Comparison of ENCODE assay signal across 22 cellular contexts in the genomic region with DNA sequence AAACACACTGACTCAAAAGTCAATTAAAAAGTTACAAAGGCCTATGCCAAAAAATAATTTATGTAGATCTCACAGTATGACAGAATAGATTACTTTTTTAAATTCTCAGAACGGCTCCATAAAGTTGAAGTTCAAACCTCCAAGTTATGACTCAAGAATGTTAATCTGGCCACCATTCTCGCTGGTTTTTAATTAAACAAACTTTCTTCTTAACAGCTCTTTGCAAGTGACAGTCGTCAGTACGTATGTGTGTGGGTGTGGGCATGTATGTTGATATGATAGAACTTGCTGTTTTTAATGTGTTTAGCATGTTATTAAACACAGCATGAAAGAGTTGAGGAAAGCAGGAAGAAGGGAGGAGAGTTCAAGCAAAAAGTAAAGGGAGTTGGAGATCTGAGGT. TPM values are rescaled to one million over a fixed set of nuclear protein-coding genes. Genes with fewer than 3 reads are reported as not detected.
DNase-seq lines count a peak whose midpoint lies in the region; ATAC-seq, FAIRE-seq and TF ChIP-seq lines count a peak whose summit lies in the region.
"Had no signal": no experiment of that assay in that cellular context is flagged by ENCODE, and none has a peak within 500 bp of the region (broad histone marks: within the 10 kb centered on the region; RNA-seq: fewer than 3 reads in every experiment).

No MANE protein-coding gene starts in this region.

- H4K5ac ChIP-seq in H1 (ENCODE audit: insufficient read length, low read depth, low read length) = no peak overlapping the region

- no peak for TF ChIP-seq EP300 in H1 (IDR thresholded peaks at IDR 0.05; ENCODE audit: borderline replicate concordance in 1 of 2, low read depth in 2 of 2, low read length in 2 of 2)

- H3K9ac ChIP-seq in H1 (replicated peaks in 1 of 4; ENCODE audit: extremely low read depth in 1 of 4, low read depth in 3 of 4, low read length in 3 of 4) = no peak overlapping the region

- H3K27me3 Mint-ChIP-seq in activated naive CD4-positive, alpha-beta T cell treated with anti-CD3 and anti-CD28 coated beads, Interleukin-2, amount 50 U/mL, for 24 hours = no peaks in the 10 kb centered on the region
- H3K27me3 Mint-ChIP-seq in activated CD8-positive, alpha-beta T cell treated with anti-CD3 and anti-CD28 coated beads, Interleukin-2, amount 10 ng/mL, durations not matched to agents 7 days and 5 days (ENCODE audit: low read depth) = no peaks in the 10 kb centered on the region

- H3K79me2 ChIP-seq in H1 (ENCODE audit: control insufficient read depth in 1 of 2, insufficient read depth in 2 of 2, low read length in 2 of 2) = peaks cover 0 to 3% of the 10 kb centered on the region in 2 experiments; a peak in 1 of 4 replicates

- no peak for TF ChIP-seq RAD21 in H1 (IDR thresholded peaks at IDR 0.05 in 1 of 2, conservative IDR thresholded peaks at IDR 0.05 in 1 of 2; ENCODE audit: low read depth in 2 of 2, low read length in 2 of 2)

- H3K4me1 ChIP-seq in H1 (replicated peaks in 1 of 4; ENCODE audit: control insufficient read depth in 3 of 4, insufficient read depth in 4 of 4, low read length in 3 of 4) = peaks cover 0 to 10% (median 3%) of the 10 kb centered on the region in 4 experiments; a peak in 4 of 7 replicates
- peaks cover 51 to 62% of the 10 kb centered on the region in 2 donors for H3K4me1 ChIP-seq in thyroid gland
- no peaks in the 10 kb centered on the region for H3K4me1 ChIP-seq in testis
- H3K4me1 ChIP-seq: sigmoid colon, tibial artery had no signal

- no peak overlapping the region for H3K4me3 ChIP-seq in H1 (ENCODE audit: extremely low read depth in 1 of 4, insufficient read depth in 2 of 4, low read depth in 3 of 4, low read length in 4 of 4)
- no peak overlapping the region for H3K4me3 ChIP-seq in thyroid gland (replicated peaks in 1 of 3)
- H3K4me3 ChIP-seq in testis = no peak overlapping the region
- H3K4me3 ChIP-seq: K562, left lung, sigmoid colon, tibial artery had no signal

- no peak overlapping the region for H4K91ac ChIP-seq in H1 (replicated peaks; ENCODE audit: insufficient read length, low read length)

- intact Hi-C loops in thyroid gland (cut with DNase I) = loop anchor here (10.0 kb wide), 1 partner anchor 47 kb away; no protein-coding TSS in a partner anchor
- intact Hi-C loops in testis (cut with DNase I; ENCODE audit: low total_unique reads) = no loop called here

- H3K27ac Mint-ChIP-seq in activated naive CD4-positive, alpha-beta T cell treated with anti-CD3 and anti-CD28 coated beads, Interleukin-2, amount 50 U/mL, for 24 hours = peak overlapping the region; percentile 92
- H3K27ac Mint-ChIP-seq in activated CD8-positive, alpha-beta T cell treated with anti-CD3 and anti-CD28 coated beads, Interleukin-2, amount 10 ng/mL, durations not matched to agents 7 days and 5 days = peak overlapping the region; percentile 92

- no peak overlapping the region for H2AK5ac ChIP-seq in H1 (ENCODE audit: low read depth, low read length)

- H2BK12ac ChIP-seq in H1 (ENCODE audit: low read depth, low read length) = no peak overlapping the region

- H3K9me3 ChIP-seq in H1 (ENCODE audit: insufficient read depth in 2 of 2, low read depth in 1 of 2, low read length in 1 of 2) (no peaks in the 10 kb centered on the region), thyroid gland (no peaks in the 10 kb centered on the region), testis (no peaks in the 10 kb centered on the region)
- H3K9me3 ChIP-seq: left lung, neutrophil, sigmoid colon, tibial artery had no signal

- H3K23ac ChIP-seq in H1 (ENCODE audit: insufficient read length) = no peak overlapping the region

- no peak overlapping the region for H2BK120ac ChIP-seq in H1 (replicated peaks; ENCODE audit: low read depth, low read length)

- no peak overlapping the region for H2AFZ ChIP-seq in H1 (ENCODE audit: low read length)

- H3K27ac ChIP-seq in H1 (ENCODE audit: low read depth, low read length) (no peak overlapping the region), thyroid gland (peak overlapping the region; percentile 82 to 94 (median 90)), testis (no peak overlapping the region)
- H3K27ac ChIP-seq: left lung, neutrophil, sigmoid colon, tibial artery had no signal

- H4K20me1 ChIP-seq in H1 (replicated peaks in 1 of 2; ENCODE audit: control insufficient read depth in 1 of 2, insufficient read depth in 2 of 2, low read length in 2 of 2) = peaks cover 0 to 5% of the 10 kb centered on the region in 2 experiments

- ATAC-seq in activated CD8-positive, alpha-beta T cell treated with anti-CD3 and anti-CD28 coated beads, Interleukin-2, amount 10 ng/mL, durations not matched to agents 7 days and 5 days = no peak
- ATAC-seq: K562, left lung had no signal

- H3K36me3 ChIP-seq in H1 (ENCODE audit: control insufficient read depth in 2 of 4, insufficient read depth in 4 of 4, low read length in 3 of 4) = no peaks in the 10 kb centered on the region
- H3K36me3 ChIP-seq in thyroid gland = no peaks in the 10 kb centered on the region
- H3K36me3 ChIP-seq in testis (ENCODE audit: low read depth, missing control alignments) = no peaks in the 10 kb centered on the region
- H3K36me3 ChIP-seq: left lung, neutrophil, sigmoid colon, tibial artery had no signal

- no peak for FAIRE-seq in H1 (lab: Jason Lieb, UNC)
- FAIRE-seq: GM18507, HTR-8/SVneo had no signal

- CTCF ChIA-PET in activated CD8-positive, alpha-beta T cell treated with anti-CD3 and anti-CD28 coated beads, Interleukin-2, amount 10 ng/mL, durations not matched to agents 7 days and 5 days (lab: Charles Lee) = interaction anchor here (1.0 to 3.8 kb wide), 5 partner anchors 16 to 160 kb away, joined by 4 to 32 read pairs (median 6); no protein-coding TSS in a partner anchor
- CTCF ChIA-PET in H1 (lab: Charles Lee; ENCODE audit: partially characterized antibody) = interaction anchor here (1.4 kb wide), 1 partner anchor 9 kb away, joined by 3 read pairs; no protein-coding TSS in a partner anchor

- H3K36me3 Mint-ChIP-seq in activated naive CD4-positive, alpha-beta T cell treated with anti-CD3 and anti-CD28 coated beads, Interleukin-2, amount 50 U/mL, for 24 hours = peaks cover 21% of the 10 kb centered on the region
- peaks cover 68% of the 10 kb centered on the region for H3K36me3 Mint-ChIP-seq in activated CD8-positive, alpha-beta T cell treated with anti-CD3 and anti-CD28 coated beads, Interleukin-2, amount 10 ng/mL, durations not matched to agents 7 days and 5 days (ENCODE audit: low read depth)
- H3K36me3 Mint-ChIP-seq: brain had no signal

- H2BK20ac ChIP-seq in H1 (ENCODE audit: low read length) = no peak overlapping the region

- peak overlapping the region; percentile 62 for H3K4me3 Mint-ChIP-seq in activated naive CD4-positive, alpha-beta T cell treated with anti-CD3 and anti-CD28 coated beads, Interleukin-2, amount 50 U/mL, for 24 hours
- peak overlapping the region; percentile 9 for H3K4me3 Mint-ChIP-seq in activated CD8-positive, alpha-beta T cell treated with anti-CD3 and anti-CD28 coated beads, Interleukin-2, amount 10 ng/mL, durations not matched to agents 7 days and 5 days
- H3K4me3 Mint-ChIP-seq: brain had no signal

- TF ChIP-seq CTCF in H1 (IDR thresholded peaks at IDR 0.05; ENCODE audit: control extremely low read depth in 1 of 3, insufficient read depth in 1 of 3, low read depth in 1 of 3, low read length in 3 of 3) (no peak), thyroid gland (IDR thresholded peaks at IDR 0.05) (no peak), testis (IDR thresholded peaks at IDR 0.05) (no peak)

- peaks cover 10% of the 10 kb centered on the region for H3K9me3 Mint-ChIP-seq in activated naive CD4-positive, alpha-beta T cell treated with anti-CD3 and anti-CD28 coated beads, Interleukin-2, amount 50 U/mL, for 24 hours
- no peaks in the 10 kb centered on the region for H3K9me3 Mint-ChIP-seq in activated CD8-positive, alpha-beta T cell treated with anti-CD3 and anti-CD28 coated beads, Interleukin-2, amount 10 ng/mL, durations not matched to agents 7 days and 5 days (ENCODE audit: insufficient read depth)
- H3K9me3 Mint-ChIP-seq: brain had no signal

- WGBS in H1 (ENCODE audit: extremely low coverage in 1 of 2, insufficient coverage in 1 of 2, insufficient read length in 1 of 2, insufficient replicate concordance in 2 of 2, low coverage in 1 of 2, low lambda C conversion rate in 2 of 2, missing lambda C conversion rate in 1 of 2), 2 experiments = 90% methylated on average over 4 of the region's 4 CpGs; no CpG with 5 or more reads in 1 of the 2 experiments
- 67 to 73% methylated on average over 4 of the region's 4 CpGs for WGBS in thyroid gland, 2 donors
- 56 to 62% methylated on average over 4 of the region's 4 CpGs for WGBS in testis, 2 donors

- no peak overlapping the region for H3K56ac ChIP-seq in H1 (replicated peaks; ENCODE audit: insufficient read length, low read depth, low read length)

- no peak for DNase-seq in activated naive CD4-positive, alpha-beta T cell treated with anti-CD3 and anti-CD28 coated beads, Interleukin-2, amount 50 U/mL, for 16 hours
- no peak for DNase-seq in activated CD8-positive, alpha-beta T cell treated with anti-CD3 and anti-CD28 coated beads, Interleukin-2, amount 10 ng/mL, durations not matched to agents 7 days and 5 days
- no peak for DNase-seq in H1 (ENCODE audit: low read depth in 1 of 2, low spot score in 2 of 2)
- DNase-seq in thyroid gland = no peak
- DNase-seq in HCEC 1CT = no peak
- no peak for DNase-seq in cortex of kidney (lab: John Stamatoyannopoulos, UW)
- DNase-seq in testis = no peak
- DNase-seq: activated CD4-positive, alpha-beta T cell treated with anti-CD3 and anti-CD28 coated beads for 48 hours; C1 segment of cervical spinal cord; left lung; mesenchymal stem cell; NCI-H2081 treated with DMSO at 0.1 percent for 48 hours; RPMI8226; sigmoid colon; stimulated activated naive CD4-positive, alpha-beta T cell treated with Interleukin-2 at 50 U/mL for 16 hours; tibial artery had no signal

- no peak overlapping the region for H3K18ac ChIP-seq in H1 (ENCODE audit: extremely low read depth, low read length)

- no peaks in the 10 kb centered on the region for H3K27me3 ChIP-seq in H1 (replicated peaks in 1 of 4; ENCODE audit: control insufficient read depth in 3 of 4, extremely low read depth in 1 of 4, insufficient read depth in 3 of 4, low read length in 3 of 4)
- H3K27me3 ChIP-seq in thyroid gland = no peaks in the 10 kb centered on the region
- no peaks in the 10 kb centered on the region for H3K27me3 ChIP-seq in testis
- H3K27me3 ChIP-seq: left lung, neutrophil, sigmoid colon, tibial artery had no signal

- H3K14ac ChIP-seq in H1 (ENCODE audit: insufficient read length) = peak overlapping the region; percentile 46

- peaks cover 8% of the 10 kb centered on the region for H3K79me1 ChIP-seq in H1 (ENCODE audit: low read depth, low read length)

- POLR2A ChIA-PET in activated CD8-positive, alpha-beta T cell treated with anti-CD3 and anti-CD28 coated beads, Interleukin-2, amount 10 ng/mL, durations not matched to agents 7 days and 5 days (lab: Charles Lee) = interaction anchor here (0.6 to 4.3 kb wide), 5 partner anchors 16 to 31 kb away, joined by 3 to 30 read pairs (median 27); partner anchors contain the start of gene PRKCQ
- POLR2A ChIA-PET in H1 (lab: Charles Lee; ENCODE audit: partially characterized antibody) = interaction anchor here (0.8 kb wide), 1 partner anchor 10 kb away, joined by 4 read pairs; no protein-coding TSS in a partner anchor

- H4K8ac ChIP-seq in H1 (ENCODE audit: extremely low read depth, insufficient read depth, low read length) = no peak overlapping the region

- no peak overlapping the region for H2BK15ac ChIP-seq in H1 (ENCODE audit: low read length)

- TF ChIP-seq POLR2A in H1 (IDR thresholded peaks at IDR 0.05; ENCODE audit: control extremely low read depth in 1 of 2, low read depth in 2 of 2, low read length in 2 of 2) (no peak), thyroid gland (IDR thresholded peaks at IDR 0.05) (no peak), testis (IDR thresholded peaks at IDR 0.05) (no peak)

- H2BK5ac ChIP-seq in H1 (ENCODE audit: low read depth, low read length) = no peak overlapping the region

- H3K4ac ChIP-seq in H1 (replicated peaks; ENCODE audit: insufficient read length, low read depth, low read length) = no peak overlapping the region

- no peak overlapping the region for H3K4me2 ChIP-seq in H1 (ENCODE audit: insufficient read depth in 1 of 2, low read depth in 2 of 2, low read length in 2 of 2)

- H3K4me1 Mint-ChIP-seq in activated naive CD4-positive, alpha-beta T cell treated with anti-CD3 and anti-CD28 coated beads, Interleukin-2, amount 50 U/mL, for 24 hours = peaks cover 91% of the 10 kb centered on the region
- peaks cover 92% of the 10 kb centered on the region for H3K4me1 Mint-ChIP-seq in activated CD8-positive, alpha-beta T cell treated with anti-CD3 and anti-CD28 coated beads, Interleukin-2, amount 10 ng/mL, durations not matched to agents 7 days and 5 days (ENCODE audit: low read depth)

- H3K23me2 ChIP-seq in H1 (ENCODE audit: low read depth, low read length) = no peaks in the 10 kb centered on the region

RNA-seq across cellular contexts. Expression of gene PRKCQ, which starts 18.5 kb away (rescaled TPM):
- total RNA-seq in activated CD8-positive, alpha-beta T cell treated with anti-CD3 and anti-CD28 coated beads, Interleukin-2, amount 10 ng/mL, durations not matched to agents 7 days and 5 days = 10 to 100 TPM; 60.1 to 60.9 TPM
- 21.4 and 22.6 TPM in 2 replicates for total RNA-seq in H1 (2021; fragmentation: NEBNext Ultra II Directional; extraction: Animal tissue kit (Norgen Biotek cat#: 25700))
- polyA plus RNA-seq in H1 (2011; rRNA removed) (6.8 and 9.1 TPM in 2 replicates), testis (ENCODE audit: insufficient read depth, low read depth, low replicate concordance) (2.9 TPM)
- 11.8 TPM for polyA plus RNA-seq in H1 (2011; cell fraction: cytosol; rRNA removed)
- polyA plus RNA-seq in H1 (2011; cell fraction: nucleus; rRNA removed) = 12.2 TPM
- polyA plus RNA-seq in H1 (2012, experiment 1 of 2) = 13.8 to 17.4 TPM (median 15.2 TPM) in 4 replicates
- polyA plus RNA-seq in H1 (2012, experiment 2 of 2) = 4.0 TPM
- polyA plus RNA-seq in H1 (2013, experiment 1 of 2) = 17.3 TPM
- 16.3 TPM for polyA plus RNA-seq in H1 (2013, experiment 2 of 2)
- 25.4 and 30.1 TPM in 2 replicates for polyA minus RNA-seq in H1 (2011; rRNA and poly(A)+ RNA removed)
- polyA minus RNA-seq in H1 (2011; cell fraction: cytosol; rRNA and poly(A)+ RNA removed) = 8.9 TPM
- polyA minus RNA-seq in H1 (2011; cell fraction: nucleus; rRNA and poly(A)+ RNA removed) = 27.3 TPM
- total RNA-seq in thyroid gland (10 to 100 TPM; 24.2 to 45.7 (median 34.5) TPM), testis (1 to 10 TPM; 2.5 to 3.0 TPM)

Comparison
In these comparisons a context has a peak if more than half of its experiments do, and no peak if none do; other contexts are left out.
1. H3K27ac ChIP-seq: peak in thyroid gland (3 of 3); none in H1 (single experiment) and testis (0 of 2).